27 cellular contexts compared by ENCODE assay signal in the genomic region with DNA sequence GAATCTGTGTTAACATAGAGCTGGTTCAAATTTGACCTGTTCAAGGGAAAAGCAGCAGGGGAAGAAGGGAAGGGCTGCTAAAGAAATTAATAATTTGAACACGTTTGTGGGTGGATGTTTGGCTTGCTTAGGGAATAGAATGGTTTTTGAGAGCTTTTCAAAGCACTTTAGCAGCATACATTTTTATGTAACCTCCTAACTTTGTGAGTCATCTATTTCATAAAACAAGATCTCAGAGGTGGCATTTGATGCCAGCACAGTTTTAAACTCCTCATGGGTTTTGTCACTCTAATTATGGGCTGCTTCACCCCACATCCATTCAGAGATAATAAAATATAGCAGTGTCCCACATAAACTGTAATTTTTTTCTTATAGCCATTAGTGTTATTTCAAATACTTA.
DNase-seq lines count a peak whose midpoint lies in the region; ATAC-seq, FAIRE-seq and TF ChIP-seq lines count a peak whose summit lies in the region.
"Had no signal": no experiment of that assay in that cellular context is flagged by ENCODE, and none has a peak within 500 bp of the region (broad histone marks: within the 10 kb centered on the region; RNA-seq: fewer than 3 reads in every experiment).

No MANE protein-coding gene starts in this region.

- no peaks in the 10 kb centered on the region for H3K4me1 Mint-ChIP-seq in MCF 10A (ENCODE audit: insufficient read depth, unreplicated experiment)
- H3K4me1 Mint-ChIP-seq in astrocyte (ENCODE audit: low read depth, unreplicated experiment) = no peaks in the 10 kb centered on the region
- H3K4me1 Mint-ChIP-seq: CD4-positive, alpha-beta memory T cell; IgD-negative memory B cell had no signal

- H3K4me3 Mint-ChIP-seq in MCF 10A (ENCODE audit: unreplicated experiment) (no peak overlapping the region), astrocyte (ENCODE audit: unreplicated experiment) (no peak overlapping the region)
- H3K4me3 Mint-ChIP-seq: CD4-positive, alpha-beta memory T cell; HFFc6; IgD-negative memory B cell had no signal

- H3K27ac ChIP-seq in mammary epithelial cell (ENCODE audit: insufficient read depth, low read depth, low read length) (no peak overlapping the region), astrocyte (ENCODE audit: low read depth, low read length) (no peak overlapping the region), keratinocyte (ENCODE audit: control insufficient read depth, insufficient read depth, low read length) (no peak overlapping the region)
- H3K27ac ChIP-seq: BLaER1, HL-60 had no signal

- no peaks in the 10 kb centered on the region for H3K9me3 Mint-ChIP-seq in MCF 10A (ENCODE audit: unreplicated experiment)
- H3K9me3 Mint-ChIP-seq in astrocyte (ENCODE audit: unreplicated experiment) = no peaks in the 10 kb centered on the region
- H3K9me3 Mint-ChIP-seq: HFFc6 had no signal

- H3K36me3 Mint-ChIP-seq in MCF 10A (ENCODE audit: insufficient read depth, unreplicated experiment) = no peaks in the 10 kb centered on the region
- H3K36me3 Mint-ChIP-seq in astrocyte (ENCODE audit: low read depth, unreplicated experiment) = no peaks in the 10 kb centered on the region
- H3K36me3 Mint-ChIP-seq: CD4-positive, alpha-beta memory T cell; IgD-negative memory B cell had no signal

- POLR2A ChIA-PET in MCF 10A (lab: Yijun Ruan, JAX) = no interaction called here

- no peaks in the 10 kb centered on the region for H3K36me3 ChIP-seq in mammary epithelial cell (ENCODE audit: insufficient read depth, low read length)
- H3K36me3 ChIP-seq in astrocyte (ENCODE audit: insufficient read depth, low read length) = no peaks in the 10 kb centered on the region
- no peaks in the 10 kb centered on the region for H3K36me3 ChIP-seq in keratinocyte (ENCODE audit: control insufficient read depth in 2 of 2, extremely low read depth in 1 of 2, insufficient read depth in 2 of 2, low read length in 2 of 2)
- H3K36me3 ChIP-seq: BLaER1 had no signal

- H3K4me1 ChIP-seq in mammary epithelial cell (ENCODE audit: insufficient read depth, low read length) = peaks cover 2% of the 10 kb centered on the region
- no peaks in the 10 kb centered on the region for H3K4me1 ChIP-seq in astrocyte (ENCODE audit: insufficient read depth, low read length)
- H3K4me1 ChIP-seq in keratinocyte (ENCODE audit: control insufficient read depth, extremely low read depth, insufficient read depth, low read length) = peaks cover 3% of the 10 kb centered on the region
- H3K4me1 ChIP-seq: BLaER1 had no signal

- BruUV-seq in MCF 10A (replicated peaks; lab: Mats Ljungman, UMichigan) (no TSS peak), mammary epithelial cell (replicated peaks; lab: Mats Ljungman, UMichigan) (no TSS peak)

- no peaks in the 10 kb centered on the region for H3K9me1 ChIP-seq in keratinocyte (ENCODE audit: control insufficient read depth, extremely low read depth, insufficient read depth, low read length)

- H3K9me3 ChIP-seq in mammary epithelial cell (replicated peaks; ENCODE audit: insufficient read depth, low read length) = no peaks in the 10 kb centered on the region
- no peaks in the 10 kb centered on the region for H3K9me3 ChIP-seq in astrocyte (ENCODE audit: insufficient read depth, low read depth, low read length)
- H3K9me3 ChIP-seq in keratinocyte (ENCODE audit: control insufficient read depth, low read depth, low read length) = no peaks in the 10 kb centered on the region
- H3K9me3 ChIP-seq: BLaER1 had no signal

- intact Hi-C loops in MCF 10A (cut with micrococcal nuclease) = no loop called here
- intact Hi-C loops in mammary epithelial cell (cut with micrococcal nuclease) = no loop called here

- FAIRE-seq in astrocyte (lab: Jason Lieb, UNC) = no peak
- no peak for FAIRE-seq in keratinocyte (lab: Jason Lieb, UNC)
- FAIRE-seq: GM12892, GM18507, HTR-8/SVneo had no signal

- ATAC-seq in GM21381 (IDR thresholded peaks at IDR 0.05; ENCODE audit: unreplicated experiment) = no peak
- no peak for ATAC-seq in GM19397 (IDR thresholded peaks at IDR 0.05; ENCODE audit: unreplicated experiment)
- ATAC-seq in SK-N-SH treated with all-trans-retinoic acid at 6 μM for 48 hours = no peak

- no peak overlapping the region for H3K4me2 ChIP-seq in mammary epithelial cell (ENCODE audit: insufficient read depth, low read depth, low read length)
- no peak overlapping the region for H3K4me2 ChIP-seq in astrocyte (ENCODE audit: low read length)
- H3K4me2 ChIP-seq in keratinocyte (ENCODE audit: control insufficient read depth, extremely low read depth, insufficient read depth, low read depth, low read length) = no peak overlapping the region
- H3K4me2 ChIP-seq: BLaER1 had no signal

- in situ Hi-C loops in mammary epithelial cell (cut with MboI; ENCODE audit: low sequenced_read_pairs in 2 of 2) = no loop called here

- no peak overlapping the region for H3K9ac ChIP-seq in mammary epithelial cell (ENCODE audit: insufficient read depth, low read length)
- H3K9ac ChIP-seq in astrocyte (ENCODE audit: low read length) = no peak overlapping the region
- H3K9ac ChIP-seq in keratinocyte (ENCODE audit: control insufficient read depth, extremely low read depth, insufficient read depth, low read length) = no peak overlapping the region
- H3K9ac ChIP-seq: BLaER1 had no signal

- H3K27ac Mint-ChIP-seq in MCF 10A (ENCODE audit: low read depth, unreplicated experiment) = no peak overlapping the region
- H3K27ac Mint-ChIP-seq in astrocyte (ENCODE audit: unreplicated experiment) = no peak overlapping the region
- H3K27ac Mint-ChIP-seq: CD4-positive, alpha-beta memory T cell; HFFc6; IgD-negative memory B cell had no signal

- dilution Hi-C loops in mammary epithelial cell (cut with HindIII; ENCODE audit: low sequenced_read_pairs) = no loop called here
- dilution Hi-C loops in keratinocyte (cut with MboI; ENCODE audit: extremely low pct_ligation_motif_present, low sequenced_read_pairs) = no loop called here

- no peaks in the 10 kb centered on the region for H3K79me2 ChIP-seq in mammary epithelial cell (ENCODE audit: insufficient read depth, low read length)
- H3K79me2 ChIP-seq in astrocyte (ENCODE audit: insufficient read depth, low read length) = no peaks in the 10 kb centered on the region
- H3K79me2 ChIP-seq in keratinocyte (ENCODE audit: control insufficient read depth, insufficient read depth, low read length) = no peaks in the 10 kb centered on the region

- H2AFZ ChIP-seq in mammary epithelial cell (ENCODE audit: low read depth, low read length) = no peak overlapping the region
- H2AFZ ChIP-seq in astrocyte (ENCODE audit: low read depth, low read length) = no peak overlapping the region
- H2AFZ ChIP-seq in keratinocyte (ENCODE audit: control insufficient read depth, low read length) = peak overlapping the region; percentile 9

- TF ChIP-seq CTCF in MCF 10A (IDR thresholded peaks at IDR 0.05; ENCODE audit: unreplicated experiment) (no peak), mammary epithelial cell (conservative IDR thresholded peaks at IDR 0.05 in 1 of 2, IDR thresholded peaks at IDR 0.05 in 1 of 2; ENCODE audit: extremely low read depth in 1 of 2, insufficient read depth in 1 of 2, low read depth in 1 of 2, low read length in 2 of 2) (no peak), astrocyte (IDR thresholded peaks at IDR 0.05; ENCODE audit: insufficient read depth, low read depth, low read length) (no peak), keratinocyte (optimal IDR thresholded peaks at IDR 0.05 in 1 of 3, IDR thresholded peaks at IDR 0.05 in 1 of 3, conservative IDR thresholded peaks at IDR 0.05 in 1 of 3; ENCODE audit: extremely low read depth in 1 of 3, insufficient read depth in 2 of 3, low read length in 3 of 3) (no peak)

- H3K27me3 Mint-ChIP-seq in MCF 10A (ENCODE audit: insufficient read depth, unreplicated experiment) = peaks cover 29% of the 10 kb centered on the region
- no peaks in the 10 kb centered on the region for H3K27me3 Mint-ChIP-seq in astrocyte (ENCODE audit: low read depth, unreplicated experiment)
- H3K27me3 Mint-ChIP-seq: CD4-positive, alpha-beta memory T cell; IgD-negative memory B cell had no signal

- H4K20me1 ChIP-seq in mammary epithelial cell (ENCODE audit: insufficient read depth, low read length) (no peaks in the 10 kb centered on the region), astrocyte (ENCODE audit: insufficient read depth, low read length) (no peaks in the 10 kb centered on the region), keratinocyte (ENCODE audit: control insufficient read depth, extremely low read depth, insufficient read depth, low read length) (no peaks in the 10 kb centered on the region)
- H4K20me1 ChIP-seq: BLaER1 had no signal

- H3K4me3 ChIP-seq in mammary epithelial cell (replicated peaks in 1 of 3; ENCODE audit: insufficient read depth in 1 of 3, low read depth in 2 of 3, low read length in 3 of 3) = no peak overlapping the region
- no peak overlapping the region for H3K4me3 ChIP-seq in astrocyte (ENCODE audit: insufficient read depth, low read depth, low read length)
- H3K4me3 ChIP-seq in keratinocyte (ENCODE audit: control insufficient read depth in 2 of 3, extremely low read depth in 1 of 3, insufficient read depth in 2 of 3, low read depth in 1 of 3, low read length in 3 of 3) = no peak overlapping the region
- H3K4me3 ChIP-seq: BLaER1 had no signal

- WGBS in mammary epithelial cell (ENCODE audit: low coverage, missing lambda C conversion rate) = 0% methylated on average over 1 of the region's 1 CpG

- DNase-seq in MCF 10A (ENCODE audit: unreplicated experiment) (peak; percentile 4), mammary epithelial cell (no peak), astrocyte (ENCODE audit: low read depth) (peak; percentile 7), keratinocyte (ENCODE audit: low read depth, low spot score) (no peak), OCI-M2 (lab: John Stamatoyannopoulos, UW; ENCODE audit: unreplicated experiment) (no peak)
- DNase-seq: 8988T; Calu3; CD4-positive, alpha-beta memory T cell; H7; HFFc6; Kasumi-1; MM.1S; NCI-H1092; NCI-H1436 treated with DMSO at 0.1 percent for 48 hours; NCI-H2029; NCI-H510A; NCI-H774; Right ventricle myocardium superior had no signal

- CTCF ChIA-PET in MCF 10A (lab: Yijun Ruan, JAX) = no interaction called here
- CTCF ChIA-PET in mammary epithelial cell (lab: Charles Lee; ENCODE audit: low non-redundant PET) = no interaction called here

- no peaks in the 10 kb centered on the region for H3K27me3 ChIP-seq in mammary epithelial cell (ENCODE audit: insufficient read depth, low read length)
- H3K27me3 ChIP-seq in astrocyte (ENCODE audit: insufficient read depth, low read length) = no peaks in the 10 kb centered on the region
- H3K27me3 ChIP-seq in keratinocyte (ENCODE audit: control insufficient read depth, extremely low read depth, insufficient read depth, low read length) = no peaks in the 10 kb centered on the region
- H3K27me3 ChIP-seq: BLaER1 had no signal

TF ChIP-seq in SK-N-SH treated with all-trans-retinoic acid at 6 μM for 48 hours, 23 proteins besides CTCF, POLR2A, EP300 and RAD21:
- TF ChIP-seq BACH2 (CRISPR knock-in tag; IDR thresholded peaks at IDR 0.05; ENCODE audit: borderline replicate concordance) (no peak), ZFP30 (CRISPR knock-in tag; IDR thresholded peaks at IDR 0.05) (no peak)

Comparison
In these comparisons a context has a peak if more than half of its experiments do, and no peak if none do; other contexts are left out.
1. DNase-seq: peak in MCF 10A (single experiment) and astrocyte (single experiment); none in mammary epithelial cell (single experiment), keratinocyte (single experiment) and OCI-M2 (single experiment).